In the genomic region with DNA sequence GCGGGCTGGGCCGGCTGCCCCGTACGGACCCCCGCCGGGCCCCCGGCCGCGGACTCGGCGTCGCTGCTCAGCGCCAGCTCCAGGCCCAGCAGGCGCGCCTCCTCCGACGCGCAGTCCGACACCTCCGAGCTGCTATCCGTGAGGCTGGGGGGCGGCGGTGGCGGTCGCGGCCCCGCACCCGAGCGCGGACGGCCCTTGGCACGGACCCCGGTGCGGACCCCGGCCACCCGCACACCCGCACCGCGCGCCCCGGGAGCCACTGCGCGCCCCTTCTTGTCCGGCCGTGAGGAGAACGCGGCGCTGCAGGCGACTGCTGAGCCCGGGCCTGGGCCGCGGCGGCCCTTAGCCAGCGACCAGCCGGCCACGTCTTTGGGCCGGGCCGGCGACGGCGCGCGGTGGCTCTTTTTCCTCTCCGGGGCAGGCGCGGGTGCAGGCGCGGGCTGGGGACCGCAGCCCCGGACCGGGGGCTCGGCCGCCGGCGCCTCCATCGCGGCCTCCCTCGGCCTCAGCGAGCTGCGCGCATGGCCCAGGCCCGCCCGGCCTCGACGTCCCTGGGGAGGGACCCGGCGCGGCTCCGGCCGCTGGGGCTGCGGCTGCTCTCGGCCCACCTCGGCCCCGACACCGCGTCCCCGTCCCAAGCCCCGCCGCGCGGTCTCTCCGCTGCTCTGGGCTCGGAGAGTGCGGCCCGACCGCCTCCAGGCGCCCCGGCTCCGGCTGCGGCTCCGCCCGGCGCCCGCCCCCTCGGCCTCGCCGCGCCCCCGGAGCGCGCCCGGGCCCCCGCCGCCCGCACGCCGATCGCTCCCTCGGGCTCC, we compare ENCODE assay signal across 9 cellular contexts. TPM values are rescaled to one million over a fixed set of nuclear protein-coding genes. Genes with fewer than 3 reads are reported as not detected.
DNase-seq lines count a peak whose midpoint lies in the region; ATAC-seq and TF ChIP-seq lines count a peak whose summit lies in the region.
"Had no signal": no experiment of that assay in that cellular context is flagged by ENCODE, and none has a peak within 500 bp of the region (broad histone marks: within the 10 kb centered on the region; RNA-seq: fewer than 3 reads in every experiment).

No MANE protein-coding gene starts in this region.

- no peak for TF ChIP-seq CTCF in right lobe of liver (IDR thresholded peaks at IDR 0.05)
- no peak for TF ChIP-seq CTCF in chondrocyte (IDR thresholded peaks at IDR 0.05)

- peak overlapping the region in 1 of 3 donors; percentile 58 for H3K4me3 ChIP-seq in right lobe of liver

- H3K4me3 Mint-ChIP-seq in activated CD4-positive, alpha-beta T cell treated with anti-CD3 and anti-CD28 coated beads for 36 hours = no peak overlapping the region
- H3K4me3 Mint-ChIP-seq in activated T-helper 17 cell treated with anti-CD3 and anti-CD28 coated beads, Interleukin-2, amount 50 U/mL, for 72 hours = no peak overlapping the region
- H3K4me3 Mint-ChIP-seq in T-helper 17 cell (no peak overlapping the region), chondrocyte (ENCODE audit: unreplicated experiment) (no peak overlapping the region)

- no peak overlapping the region for H3K27ac Mint-ChIP-seq in activated CD4-positive, alpha-beta T cell treated with anti-CD3 and anti-CD28 coated beads for 36 hours
- H3K27ac Mint-ChIP-seq in activated T-helper 17 cell treated with anti-CD3 and anti-CD28 coated beads, Interleukin-2, amount 50 U/mL, for 72 hours = no peak overlapping the region
- H3K27ac Mint-ChIP-seq in T-helper 17 cell (no peak overlapping the region), chondrocyte (ENCODE audit: unreplicated experiment) (no peak overlapping the region)

- intact Hi-C loops in activated CD4-positive, alpha-beta T cell treated with anti-CD3 and anti-CD28 coated beads for 36 hours (cut with DNase I, micrococcal nuclease) = loop anchor here in 1 of 2 experiments (1.0 to 5.0 kb wide), 3 partner anchors 28 to 290 kb away; partner anchors contain the start of genes NDRG3 and TGIF2
- intact Hi-C loops in right lobe of liver (cut with DNase I) = no loop called here

- peaks cover 0 to 7% of the 10 kb centered on the region in 2 donors for H3K27me3 ChIP-seq in right lobe of liver

- no peak for DNase-seq in activated CD4-positive, alpha-beta T cell treated with anti-CD3 and anti-CD28 coated beads for 36 hours
- no peak for DNase-seq in activated CD4-positive, alpha-beta T cell treated with anti-CD3 and anti-CD28 coated beads, Interleukin-2, amount 50 U/mL, for 1 hour
- no peak for DNase-seq in right lobe of liver
- DNase-seq in T-helper 17 cell = no peak
- DNase-seq in epidermal melanocyte (ENCODE audit: insufficient read length, low spot score) = no peak
- DNase-seq in chondrocyte (ENCODE audit: low spot score) = no peak

- no peaks in the 10 kb centered on the region for H3K9me3 Mint-ChIP-seq in activated CD4-positive, alpha-beta T cell treated with anti-CD3 and anti-CD28 coated beads for 36 hours (ENCODE audit: low read depth)
- no peaks in the 10 kb centered on the region for H3K9me3 Mint-ChIP-seq in activated T-helper 17 cell treated with anti-CD3 and anti-CD28 coated beads, Interleukin-2, amount 50 U/mL, for 72 hours
- H3K9me3 Mint-ChIP-seq in chondrocyte (ENCODE audit: low read depth) = no peaks in the 10 kb centered on the region

- H3K27me3 Mint-ChIP-seq in activated CD4-positive, alpha-beta T cell treated with anti-CD3 and anti-CD28 coated beads for 36 hours = peaks cover 21% of the 10 kb centered on the region
- H3K27me3 Mint-ChIP-seq in activated T-helper 17 cell treated with anti-CD3 and anti-CD28 coated beads, Interleukin-2, amount 50 U/mL, for 72 hours = peaks cover 20% of the 10 kb centered on the region
- H3K27me3 Mint-ChIP-seq in T-helper 17 cell (peaks cover 32% of the 10 kb centered on the region), chondrocyte (ENCODE audit: low read depth) (no peaks in the 10 kb centered on the region)

- peaks cover 5% of the 10 kb centered on the region for H3K4me1 Mint-ChIP-seq in activated CD4-positive, alpha-beta T cell treated with anti-CD3 and anti-CD28 coated beads for 36 hours
- peaks cover 9% of the 10 kb centered on the region for H3K4me1 Mint-ChIP-seq in activated T-helper 17 cell treated with anti-CD3 and anti-CD28 coated beads, Interleukin-2, amount 50 U/mL, for 72 hours
- peaks cover 9% of the 10 kb centered on the region for H3K4me1 Mint-ChIP-seq in T-helper 17 cell
- peaks cover 39% of the 10 kb centered on the region for H3K4me1 Mint-ChIP-seq in chondrocyte (ENCODE audit: low read depth)

- peak; percentile 36 for TF ChIP-seq POLR2A in right lobe of liver (IDR thresholded peaks at IDR 0.05)

- no CpG with 5 or more reads among the region's 129 CpGs for WGBS in right lobe of liver (ENCODE audit: insufficient coverage, low coverage, low lambda C conversion rate, missing lambda C conversion rate)

- no peaks in the 10 kb centered on the region for H3K9me3 ChIP-seq in right lobe of liver
- H3K9me3 ChIP-seq in T-helper 17 cell (ENCODE audit: control insufficient read depth, low read length, poor library complexity, severe bottlenecking) = no peaks in the 10 kb centered on the region

- CTCF ChIA-PET in activated CD4-positive, alpha-beta T cell treated with anti-CD3 and anti-CD28 coated beads for 36 hours (lab: Charles Lee) = interaction anchor here (0.6 to 1.1 kb wide), 5 partner anchors 15 to 45 kb away, joined by 3 to 6 read pairs (median 3); no protein-coding TSS in a partner anchor

- H3K4me1 ChIP-seq in right lobe of liver = peaks cover 0 to 7% (median 0%) of the 10 kb centered on the region in 4 donors

- H3K27ac ChIP-seq in right lobe of liver = peak overlapping the region in 2 of 3 donors; percentile 51 to 57

- no peaks in the 10 kb centered on the region for H3K36me3 Mint-ChIP-seq in activated CD4-positive, alpha-beta T cell treated with anti-CD3 and anti-CD28 coated beads for 36 hours (ENCODE audit: low read depth)
- no peaks in the 10 kb centered on the region for H3K36me3 Mint-ChIP-seq in activated T-helper 17 cell treated with anti-CD3 and anti-CD28 coated beads, Interleukin-2, amount 50 U/mL, for 72 hours (ENCODE audit: low read depth)
- peaks cover 5% of the 10 kb centered on the region for H3K36me3 Mint-ChIP-seq in T-helper 17 cell (ENCODE audit: low read depth)
- H3K36me3 Mint-ChIP-seq in chondrocyte (ENCODE audit: low read depth) = no peaks in the 10 kb centered on the region

- H3K36me3 ChIP-seq in right lobe of liver = no peaks in the 10 kb centered on the region

- ATAC-seq in activated CD4-positive, alpha-beta T cell treated with anti-CD3 and anti-CD28 coated beads for 36 hours = peak; percentile 60
- ATAC-seq in HG02973 (IDR thresholded peaks at IDR 0.05; ENCODE audit: unreplicated experiment) (peak; percentile 42), right lobe of liver (no peak), T-helper 17 cell (no peak)
- peak; percentile 53 for ATAC-seq in activated T-helper 17 cell treated with anti-CD3 and anti-CD28 coated beads, Interleukin-2, amount 50 U/mL, for 72 hours (replicated peaks)

- POLR2A ChIA-PET in activated CD4-positive, alpha-beta T cell treated with anti-CD3 and anti-CD28 coated beads for 36 hours (lab: Charles Lee) = interaction anchor here (0.5 kb wide), 1 partner anchor 34 kb away, joined by 6 read pairs; no protein-coding TSS in a partner anchor

RNA-seq across cellular contexts. Expression of gene TLDC2, which starts 12.9 kb away (rescaled TPM):
- not detected for total RNA-seq in activated CD4-positive, alpha-beta T cell treated with anti-CD3 and anti-CD28 coated beads for 36 hours
- not detected for total RNA-seq in activated T-helper 17 cell treated with anti-CD3 and anti-CD28 coated beads, Interleukin-2, amount 50 U/mL, for 72 hours
- under 1 TPM in 1 of 6 experiments, not detected in 5; 0.43 TPM for total RNA-seq in right lobe of liver
- total RNA-seq in T-helper 17 cell = not detected
- total RNA-seq in chondrocyte = not detected in 3 replicates
- total RNA-seq: temporal lobe had no signal

Comparison
In these comparisons a context has a peak if more than half of its experiments do, and no peak if none do; other contexts are left out.
1. ATAC-seq: peak in activated CD4-positive, alpha-beta T cell treated with anti-CD3 and anti-CD28 coated beads for 36 hours (single experiment), HG02973 (single experiment) and activated T-helper 17 cell treated with anti-CD3 and anti-CD28 coated beads, Interleukin-2, amount 50 U/mL, for 72 hours (single experiment); none in right lobe of liver (0 of 4) and T-helper 17 cell (single experiment).